8 cellular contexts compared by ENCODE assay signal in the genomic region with DNA sequence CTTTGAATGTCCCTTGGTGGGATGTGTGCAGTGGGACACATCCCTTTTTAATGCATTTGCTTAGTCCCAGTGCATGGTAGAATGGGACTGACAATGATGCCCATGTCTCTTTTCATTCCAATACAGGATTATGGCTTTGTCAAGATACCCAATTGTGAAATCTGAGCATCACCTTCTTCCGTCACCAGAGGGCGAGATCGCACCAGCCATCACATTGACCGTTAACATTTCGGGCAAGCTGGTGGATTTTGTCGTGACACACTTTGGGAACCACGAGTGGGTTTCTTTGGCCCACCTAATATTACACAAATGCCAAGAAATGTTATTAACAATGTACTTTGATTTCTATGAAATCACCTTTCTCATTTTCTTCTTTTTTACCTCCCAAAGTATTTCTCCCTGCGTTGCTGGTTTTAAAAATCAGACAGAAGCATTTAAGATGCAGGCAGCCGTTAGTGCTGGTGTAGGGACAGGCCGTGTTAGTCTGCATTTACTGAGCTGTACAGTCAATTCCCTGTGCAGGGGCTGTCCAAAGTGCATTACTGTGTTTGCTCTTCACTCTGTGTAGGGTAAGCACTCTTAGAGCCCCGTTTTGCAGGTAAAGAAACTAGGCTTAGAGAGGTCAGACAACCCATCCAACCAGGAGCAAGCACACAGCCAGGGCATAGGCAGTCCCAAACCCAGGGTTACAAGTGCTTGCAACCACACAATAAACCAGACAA. TPM values are rescaled to one million over a fixed set of nuclear protein-coding genes. Genes with fewer than 3 reads are reported as not detected.
DNase-seq lines count a peak whose midpoint lies in the region; ATAC-seq and TF ChIP-seq lines count a peak whose summit lies in the region.

No MANE protein-coding gene starts in this region.

- H3K36me3 ChIP-seq in heart left ventricle: no peaks in the 10 kb centered on the region

- no peak overlapping the region for H3K4me3 Mint-ChIP-seq in CD14-positive monocyte

- peak; percentile 31 to 66 (median 46) for TF ChIP-seq CTCF in heart left ventricle (IDR thresholded peaks at IDR 0.05)
- no peak for TF ChIP-seq CTCF in CD14-positive monocyte (IDR thresholded peaks at IDR 0.05)

- peaks cover 0 to 6% (median 0%) of the 10 kb centered on the region in 9 donors for H3K27me3 ChIP-seq in heart left ventricle
- H3K27me3 ChIP-seq in right cardiac atrium (ENCODE audit: control insufficient read depth, insufficient read depth): no peaks in the 10 kb centered on the region

- peaks cover 2 to 8% (median 5%) of the 10 kb centered on the region in 3 donors for H3K27me3 Mint-ChIP-seq in CD14-positive monocyte (ENCODE audit: low read depth in 3 of 3)

- no peak for TF ChIP-seq POLR2A in heart left ventricle (IDR thresholded peaks at IDR 0.05)

- H3K36me3 Mint-ChIP-seq in CD14-positive monocyte: no peaks in the 10 kb centered on the region

- no peak overlapping the region for H3K27ac Mint-ChIP-seq in CD14-positive monocyte

- no peaks in the 10 kb centered on the region for H3K4me1 ChIP-seq in heart left ventricle
- no peaks in the 10 kb centered on the region for H3K4me1 ChIP-seq in right cardiac atrium (ENCODE audit: control insufficient read depth, insufficient read depth, low read length)

- 30 to 35% (median 32%) methylated on average over 11 of the region's 11 CpGs for WGBS in heart left ventricle, 4 donors
- WGBS in right cardiac atrium: 27% methylated on average over 11 of the region's 11 CpGs

- no peak for ATAC-seq in heart left ventricle
- no peak for ATAC-seq in right cardiac atrium
- no peak for ATAC-seq in HG02623 (IDR thresholded peaks at IDR 0.05; ENCODE audit: unreplicated experiment)

- no peaks in the 10 kb centered on the region for H3K9me3 Mint-ChIP-seq in CD14-positive monocyte

- DNase-seq in heart left ventricle (no peak), right cardiac atrium (no peak), M059J (ENCODE audit: low read depth) (peak; percentile 35), astrocyte of the hippocampus (ENCODE audit: low read depth, low spot score) (peak; percentile 27), occipital lobe (lab: John Stamatoyannopoulos, UW) (peak; percentile 8), DMS153 treated with DMSO at 0.1 percent for 48 hours (lab: John Stamatoyannopoulos, UW; ENCODE audit: unreplicated experiment) (no peak), CD14-positive monocyte (ENCODE audit: low spot score) (no peak)

- intact Hi-C loops in heart left ventricle (cut with DNase I): no loop called here
- intact Hi-C loops in right cardiac atrium (cut with DNase I): no loop called here
- intact Hi-C loops in CD14-positive monocyte (cut with micrococcal nuclease): no loop called here

- H3K4me3 ChIP-seq in heart left ventricle (no peak overlapping the region), right cardiac atrium (ENCODE audit: low read length) (no peak overlapping the region)

- no peaks in the 10 kb centered on the region for H3K4me1 Mint-ChIP-seq in CD14-positive monocyte

- H3K9me3 ChIP-seq in heart left ventricle (no peaks in the 10 kb centered on the region), right cardiac atrium (ENCODE audit: control insufficient read depth, low read length) (no peaks in the 10 kb centered on the region)

- H3K27ac ChIP-seq in heart left ventricle (no peak overlapping the region), right cardiac atrium (ENCODE audit: low read length) (no peak overlapping the region)

RNA-seq across cellular contexts. Expression of gene CWH43, which starts 46.5 kb away (rescaled TPM):
- total RNA-seq in heart left ventricle (not detected), right cardiac atrium (not detected), occipital lobe (not detected)
- polyA plus RNA-seq in heart left ventricle (not detected), right cardiac atrium (not detected), CD14-positive monocyte (not detected)
- total RNA-seq in M059J (2014; rRNA removed; shearing (Covaris generic)): not detected in 2 replicates

Comparison
In these comparisons a context has a peak if more than half of its experiments do, and no peak if none do; other contexts are left out.
1. DNase-seq: peak in M059J (single experiment), astrocyte of the hippocampus (single experiment) and occipital lobe (single experiment); none in heart left ventricle (0 of 5), right cardiac atrium (0 of 3), DMS153 treated with DMSO at 0.1 percent for 48 hours (single experiment) and CD14-positive monocyte (single experiment).